In the genomic region with DNA sequence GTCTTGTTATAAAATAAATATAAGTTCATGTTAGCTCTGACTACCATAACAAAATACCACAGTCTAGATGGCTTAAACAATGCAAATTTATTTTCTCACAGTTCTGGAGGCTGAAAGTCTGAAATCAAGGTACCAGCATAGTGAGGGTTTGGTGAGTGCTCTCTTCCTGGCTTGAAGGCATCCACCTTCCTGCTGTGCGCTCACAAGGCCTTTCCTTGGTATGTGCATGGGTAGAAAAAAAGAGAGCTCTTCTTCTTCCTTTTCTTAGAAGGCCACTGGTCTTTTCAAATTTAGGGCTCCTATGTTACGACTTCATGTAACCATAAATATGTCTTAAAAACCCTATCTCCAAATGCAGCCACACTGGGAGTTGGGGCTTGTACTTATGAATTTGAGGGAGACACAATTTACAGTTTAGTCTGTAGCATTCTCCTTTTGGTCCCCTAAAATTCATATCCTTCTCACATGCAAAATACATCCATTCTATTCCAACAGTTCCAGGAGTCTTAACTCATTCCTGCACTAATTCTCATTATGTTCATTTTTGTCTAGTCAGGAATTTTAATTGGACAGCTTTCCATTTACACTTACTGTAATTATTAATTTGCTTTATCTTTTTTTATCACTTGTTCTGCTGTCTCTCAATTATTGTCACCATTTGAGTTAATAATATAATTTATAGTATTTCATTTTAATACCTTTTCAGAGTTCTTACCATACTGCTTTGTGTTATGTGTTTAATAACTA, we compare ENCODE assay signal across 14 cellular contexts.
DNase-seq lines count a peak whose midpoint lies in the region; ATAC-seq, FAIRE-seq and TF ChIP-seq lines count a peak whose summit lies in the region.
"Had no signal": no experiment of that assay in that cellular context is flagged by ENCODE, and none has a peak within 500 bp of the region (broad histone marks: within the 10 kb centered on the region; RNA-seq: fewer than 3 reads in every experiment).

No MANE protein-coding gene starts in this region.

- no peak overlapping the region for H3K23ac ChIP-seq in IMR-90 (ENCODE audit: low read depth, low read length)

- H2AFZ ChIP-seq in GM23338 (no peak overlapping the region), IMR-90 (replicated peaks; ENCODE audit: low read length, poor library complexity) (no peak overlapping the region), neural progenitor cell (replicated peaks) (no peak overlapping the region)

- no peak overlapping the region for H3K56ac ChIP-seq in IMR-90 (ENCODE audit: extremely low read depth, insufficient read depth, low read length)

- no peaks in the 10 kb centered on the region for H3K9me1 ChIP-seq in IMR-90 (ENCODE audit: insufficient read depth, low read length)

- H3K27me3 ChIP-seq in GM23338 (ENCODE audit: insufficient read depth) (no peaks in the 10 kb centered on the region), IMR-90 (ENCODE audit: control insufficient read depth, insufficient read depth, low read length) (no peaks in the 10 kb centered on the region), neural progenitor cell (no peaks in the 10 kb centered on the region)
- H3K27me3 ChIP-seq: BLaER1 had no signal

- H3K27ac Mint-ChIP-seq in GM23338 (0 out of 2 replicates have a peak overlapping the region, but pooled peaks have one; percentile 34), neural progenitor cell (no peak overlapping the region)
- H3K27ac Mint-ChIP-seq: CD8-positive, alpha-beta memory T cell had no signal

- H3K4me3 ChIP-seq in GM23338 (no peak overlapping the region), IMR-90 (ENCODE audit: insufficient read depth, low read depth, low read length) (no peak overlapping the region), neural progenitor cell (no peak overlapping the region)
- H3K4me3 ChIP-seq: BLaER1, GM12878 had no signal

- H3K18ac ChIP-seq in IMR-90 (ENCODE audit: low read depth, low read length), result no peak overlapping the region

- no TSS peak for BruUV-seq in IMR-90 (replicated peaks; lab: Mats Ljungman, UMichigan)

- no CpG with 5 or more reads among the region's 2 CpGs for WGBS in IMR-90 (ENCODE audit: extremely low coverage in 2 of 2, insufficient read length in 1 of 2), 2 experiments

- TF ChIP-seq CTCF in GM23338 (conservative IDR thresholded peaks at IDR 0.05; ENCODE audit: low read depth in 2 of 2) (no peak), IMR-90 (conservative IDR thresholded peaks at IDR 0.05; ENCODE audit: low read depth, low read length) (no peak), neural progenitor cell (IDR thresholded peaks at IDR 0.05) (no peak), GM13977 (IDR thresholded peaks at IDR 0.05; ENCODE audit: extremely low read depth, insufficient read depth, missing control alignments) (no peak)

- H3K4me3 Mint-ChIP-seq in GM23338 (no peak overlapping the region), neural progenitor cell (no peak overlapping the region)
- H3K4me3 Mint-ChIP-seq: CD8-positive, alpha-beta memory T cell had no signal

- H3K9me3 Mint-ChIP-seq in GM23338, result no peaks in the 10 kb centered on the region; the same call in 2 of the 3 replicates
- H3K9me3 Mint-ChIP-seq in neural progenitor cell, result no peaks in the 10 kb centered on the region

- DNase-seq in GM23338 (ENCODE audit: low spot score) (peak; percentile 77), IMR-90 (no peak), neural progenitor cell (ENCODE audit: low spot score) (peak; percentile 21), GM13977 (ENCODE audit: low spot score) (no peak), HUDEP-2 (lab: John Stamatoyannopoulos, UW; ENCODE audit: unreplicated experiment in 76 of 76) (no peak), sciatic nerve (ENCODE audit: low spot score) (no peak)
- DNase-seq: CD8-positive, alpha-beta memory T cell; DMS53; GOT3; Karpas-422 had no signal

- H3K9me3 ChIP-seq in IMR-90 (ENCODE audit: control insufficient read depth, insufficient read depth, low read length) (no peaks in the 10 kb centered on the region), neural progenitor cell (ENCODE audit: low read depth) (no peaks in the 10 kb centered on the region)
- H3K9me3 ChIP-seq: BLaER1 had no signal

- intact Hi-C loops in IMR-90 (cut with micrococcal nuclease) (no loop called here), sciatic nerve (cut with DNase I) (no loop called here)

- H3K36me3 ChIP-seq in GM23338 (ENCODE audit: insufficient read depth) (no peaks in the 10 kb centered on the region), IMR-90 (ENCODE audit: control insufficient read depth, insufficient read depth, low read length) (no peaks in the 10 kb centered on the region), neural progenitor cell (no peaks in the 10 kb centered on the region)
- H3K36me3 ChIP-seq: BLaER1 had no signal

- H2BK120ac ChIP-seq in IMR-90 (ENCODE audit: low read depth, low read length), result no peak overlapping the region

- peaks cover 5% of the 10 kb centered on the region; the same call in 2 of the 3 replicates for H3K36me3 Mint-ChIP-seq in GM23338 (ENCODE audit: low read depth)
- H3K36me3 Mint-ChIP-seq in neural progenitor cell, result no peaks in the 10 kb centered on the region
- H3K36me3 Mint-ChIP-seq: CD8-positive, alpha-beta memory T cell had no signal

- TF ChIP-seq POLR2A in IMR-90 (IDR thresholded peaks at IDR 0.05; ENCODE audit: low read depth, low read length), result no peak

- no peak overlapping the region for H3K14ac ChIP-seq in IMR-90 (replicated peaks; ENCODE audit: low read depth, low read length)

- no peak overlapping the region for H2BK20ac ChIP-seq in IMR-90 (ENCODE audit: low read depth, low read length)

- CTCF ChIA-PET in IMR-90 (lab: Yijun Ruan, JAX), result no interaction called here

- FAIRE-seq in endometrium (lab: Jason Lieb, UNC), result peak; percentile 41
- FAIRE-seq: GM12878 had no signal

- H3K4ac ChIP-seq in IMR-90 (ENCODE audit: low read depth, low read length), result no peak overlapping the region

- dilution Hi-C loops in IMR-90 (cut with HindIII; ENCODE audit: low sequenced_read_pairs, unreplicated experiment), result no loop called here

- in situ Hi-C loops in IMR-90 (cut with MboI; ENCODE audit: low sequenced_read_pairs) (no loop called here), GM13977 (cut with MboI; ENCODE audit: low pct_unique_long_range_greater_than_20kb, low sequenced_read_pairs, unreplicated experiment) (no loop called here)

- H3F3A ChIP-seq in GM23338 (replicated peaks; ENCODE audit: low read depth), result no peaks in the 10 kb centered on the region
- H3F3A ChIP-seq in neural progenitor cell (ENCODE audit: low read depth), result no peaks in the 10 kb centered on the region

- H3K9ac ChIP-seq in IMR-90 (ENCODE audit: low read depth, low read length), result no peak overlapping the region
- no peak overlapping the region for H3K9ac ChIP-seq in neural progenitor cell
- H3K9ac ChIP-seq: BLaER1 had no signal

- no peak overlapping the region for H4K5ac ChIP-seq in IMR-90 (ENCODE audit: low read depth, low read length)

- H4K20me1 ChIP-seq in GM23338 (replicated peaks; ENCODE audit: insufficient read depth) (no peaks in the 10 kb centered on the region), IMR-90 (ENCODE audit: insufficient read depth, low read length) (no peaks in the 10 kb centered on the region), neural progenitor cell (ENCODE audit: low read depth) (no peaks in the 10 kb centered on the region)
- H4K20me1 ChIP-seq: BLaER1 had no signal

- TF ChIP-seq RAD21 in IMR-90 (IDR thresholded peaks at IDR 0.05; ENCODE audit: low read length), result no peak

- H2AK5ac ChIP-seq in IMR-90 (ENCODE audit: low read depth, low read length), result no peak overlapping the region

- H2BK5ac ChIP-seq in IMR-90 (ENCODE audit: low read depth, low read length, poor library complexity, severe bottlenecking), result no peak overlapping the region

- POLR2A ChIA-PET in IMR-90 (lab: Charles Lee; ENCODE audit: unreplicated experiment), result no interaction called here

- 0 out of 2 replicates have a peak overlapping the region, but pooled peaks have one; percentile 7 for H3K27ac ChIP-seq in GM23338 (ENCODE audit: low read depth)
- H3K27ac ChIP-seq in IMR-90 (ENCODE audit: insufficient read depth, low read length), result no peak overlapping the region
- no peak overlapping the region for H3K27ac ChIP-seq in neural progenitor cell
- H3K27ac ChIP-seq: BLaER1 had no signal

- no peaks in the 10 kb centered on the region for H3K79me1 ChIP-seq in IMR-90 (ENCODE audit: low read depth in 1 of 2, low read length in 2 of 2)

- H3K4me1 ChIP-seq in GM23338 (ENCODE audit: insufficient read depth), result peaks cover 9% of the 10 kb centered on the region; the same call in 1 of the 2 replicates
- H3K4me1 ChIP-seq in IMR-90 (ENCODE audit: control insufficient read depth, insufficient read depth, low read length), result no peaks in the 10 kb centered on the region
- H3K4me1 ChIP-seq in neural progenitor cell, result peaks cover 5% of the 10 kb centered on the region
- H3K4me1 ChIP-seq: BLaER1 had no signal

- no peak overlapping the region for H2BK15ac ChIP-seq in IMR-90 (ENCODE audit: low read depth, low read length)

- no peaks in the 10 kb centered on the region for H3K79me2 ChIP-seq in GM23338 (replicated peaks; ENCODE audit: insufficient read depth)
- no peaks in the 10 kb centered on the region for H3K79me2 ChIP-seq in neural progenitor cell (ENCODE audit: low read depth)

- H3K4me1 Mint-ChIP-seq in GM23338 (peaks cover 23% of the 10 kb centered on the region), neural progenitor cell (peaks cover 5% of the 10 kb centered on the region)
- H3K4me1 Mint-ChIP-seq: CD8-positive, alpha-beta memory T cell had no signal

- ATAC-seq in GM23338 (peak; percentile 98), IMR-90 (ENCODE audit: low read depth) (no peak), sciatic nerve (no peak)
- ATAC-seq: GM12878, HCT116 had no signal

- H4K8ac ChIP-seq in IMR-90 (ENCODE audit: low read depth in 2 of 2, low read length in 2 of 2), result no peak overlapping the region

- H3K9me2 ChIP-seq in GM23338 (ENCODE audit: insufficient read depth), result no peaks in the 10 kb centered on the region

- H2AK9ac ChIP-seq in IMR-90 (replicated peaks; ENCODE audit: low read depth, low read length, poor library complexity), result no peak overlapping the region

- H3K4me2 ChIP-seq in GM23338 (no peak overlapping the region), IMR-90 (ENCODE audit: low read depth, low read length) (no peak overlapping the region), neural progenitor cell (no peak overlapping the region)
- H3K4me2 ChIP-seq: BLaER1 had no signal

- H3K27me3 Mint-ChIP-seq in GM23338 (ENCODE audit: insufficient read depth, low read depth, poor library complexity), result no peaks in the 10 kb centered on the region
- H3K27me3 Mint-ChIP-seq in neural progenitor cell (ENCODE audit: insufficient read depth, low read depth), result no peaks in the 10 kb centered on the region
- H3K27me3 Mint-ChIP-seq: CD8-positive, alpha-beta memory T cell had no signal

- H4K91ac ChIP-seq in IMR-90 (ENCODE audit: insufficient read depth, low read depth, low read length), result no peak overlapping the region

TF ChIP-seq in GM23338, 12 proteins besides CTCF, POLR2A, EP300 and RAD21 (continues in another document):
- TF ChIP-seq CREB1 (CRISPR knock-in tag; IDR thresholded peaks at IDR 0.05; ENCODE audit: low read depth) (peak; percentile 14; the same call in 1 of the 2 replicates), ZNF114 (CRISPR knock-in tag; IDR thresholded peaks at IDR 0.05) (no peak)

TF ChIP-seq in IMR-90, 13 proteins besides CTCF, POLR2A, EP300 and RAD21 (continues in another document):
- TF ChIP-seq MAFK (IDR thresholded peaks at IDR 0.05; ENCODE audit: low read depth, low read length), result peak; percentile 69

Comparison
In these comparisons a context has a peak if more than half of its experiments do, and no peak if none do; other contexts are left out.
1. DNase-seq: peak in GM23338 (single experiment) and neural progenitor cell (single experiment); none in IMR-90 (single experiment), GM13977 (single experiment), HUDEP-2 (0 of 76) and sciatic nerve (single experiment).